In the genomic region with DNA sequence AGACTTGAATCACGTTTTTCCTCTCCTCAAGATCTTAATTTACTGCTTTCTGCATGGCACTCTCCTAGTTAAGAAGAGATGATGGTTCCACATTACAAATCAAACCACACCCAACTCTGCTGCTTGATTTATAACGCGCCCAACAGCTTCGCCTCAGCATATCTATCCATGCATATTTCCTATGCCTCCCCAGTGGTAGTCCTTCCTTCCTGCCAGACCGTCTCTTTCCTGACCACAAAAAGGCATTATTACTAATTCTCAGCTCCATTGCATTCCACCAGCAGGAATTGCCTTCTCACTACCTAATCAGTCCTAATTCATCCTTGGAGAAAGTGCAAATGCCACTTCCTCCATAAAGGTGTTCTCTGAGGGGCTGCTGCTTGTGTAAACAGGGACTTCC, we compare ENCODE assay signal across 11 cellular contexts.
A peak's percentile ranks its signal among the peaks of the same experiment; 100 is the strongest.
DNase-seq lines count a peak whose midpoint lies in the region; ATAC-seq, FAIRE-seq and TF ChIP-seq lines count a peak whose summit lies in the region.
"Had no signal": no experiment of that assay in that cellular context is flagged by ENCODE, and none has a peak within 500 bp of the region (broad histone marks: within the 10 kb centered on the region; RNA-seq: fewer than 3 reads in every experiment).

No MANE protein-coding gene starts in this region.

- intact Hi-C loops in lower lobe of right lung (cut with DNase I): no loop called here

- no peak overlapping the region for H3K27ac Mint-ChIP-seq in T-cell

- H3K27me3 Mint-ChIP-seq in T-cell: peaks cover 0 to 10% of the 10 kb centered on the region in 2 donors

- H3K4me1 ChIP-seq in lower lobe of right lung: peaks cover 7% of the 10 kb centered on the region

- H3K9me3 ChIP-seq in SK-N-MC (ENCODE audit: low read depth, low read length): peaks cover 4% of the 10 kb centered on the region; the same call in 1 of the 2 replicates
- H3K9me3 ChIP-seq in lower lobe of right lung: no peaks in the 10 kb centered on the region

- no peak overlapping the region for H3K4me3 Mint-ChIP-seq in T-cell

- H3K36me3 ChIP-seq in SK-N-MC (ENCODE audit: insufficient read depth, low read length) (no peaks in the 10 kb centered on the region), lower lobe of right lung (no peaks in the 10 kb centered on the region)

- no peaks in the 10 kb centered on the region for H3K36me3 Mint-ChIP-seq in T-cell

- peak overlapping the region; percentile 84 for H3K27ac ChIP-seq in SK-N-MC
- H3K27ac ChIP-seq in lower lobe of right lung: no peak overlapping the region

- CTCF ChIA-PET in T-cell (lab: Charles Lee): interaction anchor here in 1 of 2 donors (0.6 to 0.8 kb wide), 2 partner anchors 30 to 222 kb away, joined by 3 read pairs; no protein-coding TSS in a partner anchor

- FAIRE-seq in GM19239 (lab: Jason Lieb, UNC): peak; percentile 82

- peaks cover 5 to 18% (median 16%) of the 10 kb centered on the region in 3 donors for H3K4me1 Mint-ChIP-seq in T-cell

- no peaks in the 10 kb centered on the region for H3K27me3 ChIP-seq in lower lobe of right lung (ENCODE audit: low read depth)

- peak overlapping the region; percentile 68 for H3K4me3 ChIP-seq in SK-N-MC
- H3K4me3 ChIP-seq in fibroblast of pulmonary artery (replicated peaks; ENCODE audit: low read depth, low read length): no peak overlapping the region
- no peak overlapping the region for H3K4me3 ChIP-seq in lower lobe of right lung

- H3K9me3 Mint-ChIP-seq in T-cell: no peaks in the 10 kb centered on the region

- DNase-seq in AG20443 (ENCODE audit: low spot score) (peak; percentile 67), GM19239 (ENCODE audit: insufficient read length, low spot score) (no peak), SK-N-MC (ENCODE audit: low read depth, low spot score) (peak; percentile 95), fibroblast of pulmonary artery (ENCODE audit: low read depth) (peak; percentile 54), T-cell (no peak), NCI-H146 treated with DMSO at 0.1 percent for 48 hours (lab: John Stamatoyannopoulos, UW; ENCODE audit: unreplicated experiment) (no peak), lower lobe of right lung (no peak)
- DNase-seq: activated CD4-positive, CD25-positive, alpha-beta regulatory T cell treated with anti-CD3 and anti-CD28 coated beads, Interleukin-2, amount 50 U/mL, for 72 hours; DMS 273 treated with DMSO at 0.1 percent for 48 hours; stimulated activated naive CD4-positive, alpha-beta T cell had no signal

- H3K9ac ChIP-seq in SK-N-MC (ENCODE audit: insufficient read length): no peak overlapping the region

- ATAC-seq in T-cell (replicated peaks in 1 of 4): no peak
- ATAC-seq in HG02938 (IDR thresholded peaks at IDR 0.05; ENCODE audit: unreplicated experiment): no peak
- ATAC-seq in lower lobe of right lung: no peak

- POLR2A ChIA-PET in T-cell (lab: Charles Lee): no interaction called here

- no peak for TF ChIP-seq CTCF in fibroblast of pulmonary artery (IDR thresholded peaks at IDR 0.05; ENCODE audit: low read length, missing control alignments)
- TF ChIP-seq CTCF in lower lobe of right lung (IDR thresholded peaks at IDR 0.05): no peak

Comparison
In these comparisons a context has a peak if more than half of its experiments do, and no peak if none do; other contexts are left out.
1. DNase-seq: peak in AG20443 (single experiment), SK-N-MC (single experiment) and fibroblast of pulmonary artery (single experiment); none in GM19239 (single experiment), T-cell (0 of 34), NCI-H146 treated with DMSO at 0.1 percent for 48 hours (single experiment) and lower lobe of right lung (single experiment).